In the genomic region with DNA sequence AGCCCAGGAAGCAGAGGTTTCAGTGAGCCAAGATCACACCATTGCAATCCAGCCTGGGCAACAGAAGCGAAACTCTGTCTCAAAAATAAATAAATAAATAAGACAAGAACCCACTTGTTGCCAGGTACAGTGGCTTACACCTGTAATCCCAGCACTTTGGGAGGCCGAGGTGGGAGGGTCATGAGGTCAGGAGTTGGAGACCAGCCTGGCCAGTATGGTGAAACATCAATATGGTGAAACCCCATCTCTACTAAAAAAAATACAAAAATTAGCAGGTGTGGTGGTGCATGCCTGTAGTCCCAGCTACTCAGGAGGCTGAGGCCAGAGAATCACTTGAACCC, we compare ENCODE assay signal across 9 cellular contexts. TPM values are rescaled to one million over a fixed set of nuclear protein-coding genes. Genes with fewer than 3 reads are reported as not detected.
DNase-seq lines count a peak whose midpoint lies in the region; ATAC-seq and TF ChIP-seq lines count a peak whose summit lies in the region.
"Not testable (repeated sequence)": the region's sequence is repeated elsewhere in the genome, so short reads cannot be mapped to it uniquely, and the experiment has no call there.
"Had no signal": no experiment of that assay in that cellular context is flagged by ENCODE, and none has a peak within 500 bp of the region (broad histone marks: within the 10 kb centered on the region; RNA-seq: fewer than 3 reads in every experiment).

No MANE protein-coding gene starts in this region.

- TF ChIP-seq RAD21 in SK-N-SH (IDR thresholded peaks at IDR 0.05; ENCODE audit: low read length) = not testable (repeated sequence)

- peaks cover 13% of the 10 kb centered on the region for H3K4me1 Mint-ChIP-seq in activated naive CD8-positive, alpha-beta T cell treated with anti-CD3 and anti-CD28 coated beads, Interleukin-2, amount 10 ng/mL, durations not matched to agents 7 days and 5 days
- peaks cover 32 to 34% of the 10 kb centered on the region in 2 donors for H3K4me1 Mint-ChIP-seq in natural killer cell
- peaks cover 35% of the 10 kb centered on the region for H3K4me1 Mint-ChIP-seq in stimulated activated effector memory CD8-positive, alpha-beta T cell treated with anti-CD3 and anti-CD28 coated beads, Interleukin-12 subunit alpha, Interleukin-12 subunit beta, amount 100 ng/mL, for 72 hours

- peaks cover 21% of the 10 kb centered on the region; the same call in 1 of the 2 replicates for H4K20me1 ChIP-seq in SK-N-SH (ENCODE audit: insufficient read depth)

- H3F3A ChIP-seq in SK-N-SH (replicated peaks; ENCODE audit: insufficient read depth) = not testable (repeated sequence)

- H3K27ac Mint-ChIP-seq in activated naive CD8-positive, alpha-beta T cell treated with anti-CD3 and anti-CD28 coated beads, Interleukin-2, amount 10 ng/mL, durations not matched to agents 7 days and 5 days; stimulated activated effector memory CD8-positive, alpha-beta T cell treated with anti-CD3 and anti-CD28 coated beads, Interleukin-12 subunit alpha, Interleukin-12 subunit beta, amount 100 ng/mL, for 72 hours: not testable (repeated sequence)
- H3K27ac Mint-ChIP-seq in natural killer cell = peak overlapping the region; percentile 38 to 82

- not testable (repeated sequence) for DNase-seq in AG10803 (ENCODE audit: low read depth); HFF-Myc (ENCODE audit: extremely low read depth, low read depth); SK-N-SH; activated naive CD8-positive, alpha-beta T cell treated with anti-CD3 and anti-CD28 coated beads, Interleukin-2, amount 10 ng/mL, durations not matched to agents 7 days and 5 days; effector memory CD4-positive, alpha-beta T cell; natural killer cell; stimulated activated effector memory CD8-positive, alpha-beta T cell treated with anti-CD3 and anti-CD28 coated beads, Interleukin-12 subunit alpha, Interleukin-12 subunit beta, amount 100 ng/mL, for 72 hours (ENCODE audit: low spot score in 2 of 2)

- peak overlapping the region; percentile 75 for H3K9ac ChIP-seq in SK-N-SH

- H3K4me3 ChIP-seq in AG10803 (ENCODE audit: low read length) (peak overlapping the region; percentile 66), HFF-Myc (replicated peaks; ENCODE audit: low read depth, low read length) (peak overlapping the region; percentile 91), SK-N-SH (ENCODE audit: low read depth in 2 of 2, low read length in 1 of 2) (peak overlapping the region; percentile 75 to 76), iPS-11a (ENCODE audit: low read depth, low read length) (peak overlapping the region; percentile 81)
- peak overlapping the region; percentile 74 for H3K4me3 ChIP-seq in effector memory CD4-positive, alpha-beta T cell (ENCODE audit: insufficient read depth, low read depth, low read length, poor library complexity, severe bottlenecking)

- TF ChIP-seq EP300 in SK-N-SH (IDR thresholded peaks at IDR 0.05; ENCODE audit: borderline replicate concordance in 1 of 2, low read depth in 1 of 2, low read length in 1 of 2) = not testable (repeated sequence)

- not testable (repeated sequence) for H3K27me3 ChIP-seq in SK-N-SH (ENCODE audit: insufficient read depth); effector memory CD4-positive, alpha-beta T cell (replicated peaks; ENCODE audit: control insufficient read depth, insufficient read depth, low read length, poor library complexity, severe bottlenecking)

- H3K36me3 Mint-ChIP-seq in activated naive CD8-positive, alpha-beta T cell treated with anti-CD3 and anti-CD28 coated beads, Interleukin-2, amount 10 ng/mL, durations not matched to agents 7 days and 5 days; natural killer cell; stimulated activated effector memory CD8-positive, alpha-beta T cell treated with anti-CD3 and anti-CD28 coated beads, Interleukin-12 subunit alpha, Interleukin-12 subunit beta, amount 100 ng/mL, for 72 hours: not testable (repeated sequence)

- H3K9me2 ChIP-seq in SK-N-SH = not testable (repeated sequence)

- TF ChIP-seq CTCF in AG10803 (conservative IDR thresholded peaks at IDR 0.05; ENCODE audit: low read length); HFF-Myc (IDR thresholded peaks at IDR 0.05; ENCODE audit: low read depth, low read length, missing control alignments); SK-N-SH (IDR thresholded peaks at IDR 0.05); natural killer cell (IDR thresholded peaks at IDR 0.05): not testable (repeated sequence)

- not testable (repeated sequence) for H3K27me3 Mint-ChIP-seq in activated naive CD8-positive, alpha-beta T cell treated with anti-CD3 and anti-CD28 coated beads, Interleukin-2, amount 10 ng/mL, durations not matched to agents 7 days and 5 days; natural killer cell (ENCODE audit: low read depth in 2 of 2)

- H2AFZ ChIP-seq in SK-N-SH (ENCODE audit: low read depth) = peak overlapping the region; percentile 95

- H3K36me3 ChIP-seq in SK-N-SH (replicated peaks in 1 of 2; ENCODE audit: control insufficient read depth in 1 of 2, insufficient read depth in 2 of 2, low read length in 1 of 2); effector memory CD4-positive, alpha-beta T cell (ENCODE audit: control insufficient read depth, insufficient read depth, low read length): not testable (repeated sequence)

- H3K4me2 ChIP-seq in SK-N-SH = peak overlapping the region; percentile 93

- not testable (repeated sequence) for H3K9me3 Mint-ChIP-seq in activated naive CD8-positive, alpha-beta T cell treated with anti-CD3 and anti-CD28 coated beads, Interleukin-2, amount 10 ng/mL, durations not matched to agents 7 days and 5 days; natural killer cell; stimulated activated effector memory CD8-positive, alpha-beta T cell treated with anti-CD3 and anti-CD28 coated beads, Interleukin-12 subunit alpha, Interleukin-12 subunit beta, amount 100 ng/mL, for 72 hours

- peaks cover 8 to 17% of the 10 kb centered on the region in 2 experiments; a peak in 3 of 4 replicates for H3K4me1 ChIP-seq in SK-N-SH (ENCODE audit: control insufficient read depth in 1 of 2, insufficient read depth in 2 of 2, low read depth in 1 of 2, low read length in 1 of 2)
- peaks cover 12% of the 10 kb centered on the region for H3K4me1 ChIP-seq in effector memory CD4-positive, alpha-beta T cell (ENCODE audit: control insufficient read depth, insufficient read depth, low read length, poor library complexity, severe bottlenecking)

- H3K4me3 Mint-ChIP-seq in activated naive CD8-positive, alpha-beta T cell treated with anti-CD3 and anti-CD28 coated beads, Interleukin-2, amount 10 ng/mL, durations not matched to agents 7 days and 5 days = peak overlapping the region; percentile 76
- H3K4me3 Mint-ChIP-seq in natural killer cell = peak overlapping the region; percentile 81
- H3K4me3 Mint-ChIP-seq in stimulated activated effector memory CD8-positive, alpha-beta T cell treated with anti-CD3 and anti-CD28 coated beads, Interleukin-12 subunit alpha, Interleukin-12 subunit beta, amount 100 ng/mL, for 72 hours = peak overlapping the region; percentile 72

- peaks cover 40% of the 10 kb centered on the region for H3K79me2 ChIP-seq in SK-N-SH (ENCODE audit: insufficient read depth)

- CTCF ChIA-PET in SK-N-SH (lab: Yijun Ruan, JAX) = interaction anchor here (0.6 to 1.2 kb wide), 2 partner anchors 15 to 31 kb away, joined by 3 to 4 read pairs; no protein-coding TSS in a partner anchor

- intact Hi-C loops in natural killer cell (cut with micrococcal nuclease) = loop anchor here (1.0 kb wide), 1 partner anchor 36 kb away; no protein-coding TSS in a partner anchor

- not testable (repeated sequence) for H3K9me3 ChIP-seq in SK-N-SH; effector memory CD4-positive, alpha-beta T cell (ENCODE audit: control insufficient read depth, low read length)

- not testable (repeated sequence) for ATAC-seq in activated naive CD8-positive, alpha-beta T cell treated with anti-CD3 and anti-CD28 coated beads, Interleukin-2, amount 10 ng/mL, durations not matched to agents 7 days and 5 days (ENCODE audit: low read depth); natural killer cell; stimulated activated effector memory CD8-positive, alpha-beta T cell treated with anti-CD3 and anti-CD28 coated beads, Interleukin-12 subunit alpha, Interleukin-12 subunit beta, amount 100 ng/mL, for 72 hours

- peak overlapping the region in 1 of 2 experiments; percentile 80; a peak in 3 of 4 replicates for H3K27ac ChIP-seq in SK-N-SH (ENCODE audit: low read depth in 2 of 2, low read length in 1 of 2)
- peak overlapping the region; percentile 69 for H3K27ac ChIP-seq in effector memory CD4-positive, alpha-beta T cell (ENCODE audit: insufficient read depth, low read length, poor library complexity, severe bottlenecking)

- WGBS in SK-N-SH (ENCODE audit: low lambda C conversion rate) = 91% methylated on average over 2 of the region's 2 CpGs

- POLR2A ChIA-PET in SK-N-SH (lab: Yijun Ruan, JAX) = not testable (repeated sequence)
- POLR2A ChIA-PET in activated naive CD8-positive, alpha-beta T cell treated with anti-CD3 and anti-CD28 coated beads, Interleukin-2, amount 10 ng/mL, durations not matched to agents 7 days and 5 days (lab: Charles Lee) = interaction anchor here (0.6 kb wide), 2 partner anchors 23 to 1345 kb away, joined by 3 to 5 read pairs; partner anchors contain the start of genes C19orf44 and CALR3

RNA-seq across cellular contexts. Expression of gene EPS15L1, which starts 0.8 kb away (rescaled TPM):
- polyA plus RNA-seq in SK-N-SH (2012; rRNA removed) = 16.0 and 18.7 TPM in 2 replicates
- 12.7 and 14.8 TPM in 2 replicates for polyA plus RNA-seq in SK-N-SH (2012; cell fraction: cytosol; rRNA removed)
- 31.2 and 35.4 TPM in 2 replicates for polyA plus RNA-seq in SK-N-SH (2012; cell fraction: nucleus; rRNA removed)
- 10 to 100 TPM; 40.0 to 41.7 TPM for total RNA-seq in activated naive CD8-positive, alpha-beta T cell treated with anti-CD3 and anti-CD28 coated beads, Interleukin-2, amount 10 ng/mL, durations not matched to agents 7 days and 5 days
- 100 to 1,000 TPM in 1 of 3 donors, 10 to 100 TPM in 2; 92.2 to 120 (median 99.3) TPM for total RNA-seq in natural killer cell

RNA-seq across cellular contexts. Expression of gene CALR3, which starts 23.4 kb away (rescaled TPM):
- not detected in 2 replicates for polyA plus RNA-seq in SK-N-SH (2012; rRNA removed)
- 0.01 TPM in 1 of 2 replicates, not detected in the other for polyA plus RNA-seq in SK-N-SH (2012; cell fraction: cytosol; rRNA removed)
- polyA plus RNA-seq in SK-N-SH (2012; cell fraction: nucleus; rRNA removed) = not detected in 2 replicates
- not detected for total RNA-seq in activated naive CD8-positive, alpha-beta T cell treated with anti-CD3 and anti-CD28 coated beads, Interleukin-2, amount 10 ng/mL, durations not matched to agents 7 days and 5 days
- not detected for total RNA-seq in natural killer cell
- total RNA-seq: LHCN-M2 had no signal

RNA-seq across cellular contexts. Expression of gene C19orf44, which starts 23.7 kb away (rescaled TPM):
- polyA plus RNA-seq in SK-N-SH (2012; rRNA removed) = 5.1 and 6.0 TPM in 2 replicates
- polyA plus RNA-seq in SK-N-SH (2012; cell fraction: cytosol; rRNA removed) = 3.7 and 4.7 TPM in 2 replicates
- polyA plus RNA-seq in SK-N-SH (2012; cell fraction: nucleus; rRNA removed) = 17.9 and 22.3 TPM in 2 replicates
- total RNA-seq in activated naive CD8-positive, alpha-beta T cell treated with anti-CD3 and anti-CD28 coated beads, Interleukin-2, amount 10 ng/mL, durations not matched to agents 7 days and 5 days = 1 to 10 TPM; 3.0 to 3.3 TPM
- total RNA-seq in natural killer cell = 1 to 10 TPM; 1.2 to 2.8 (median 1.4) TPM
